20 cellular contexts compared by ENCODE assay signal in the genomic region with DNA sequence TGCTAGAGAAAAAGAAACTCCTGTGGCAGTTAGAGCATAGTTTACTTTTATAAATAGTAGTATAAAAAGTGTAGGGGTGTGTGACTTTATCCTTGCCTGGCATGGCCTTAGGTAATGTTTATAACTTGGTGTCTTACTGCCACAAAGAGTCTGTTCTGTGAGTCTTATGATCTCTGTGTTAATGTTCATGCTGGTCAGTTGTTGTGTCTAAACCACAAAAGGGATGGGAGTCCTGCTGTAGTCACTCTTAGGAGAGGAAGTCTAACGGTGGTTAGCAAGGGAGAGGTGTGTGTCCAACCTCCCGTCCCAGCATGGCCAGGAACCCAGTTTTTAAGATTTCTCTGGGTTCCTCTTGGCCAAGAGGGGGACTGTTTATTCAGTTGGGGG. TPM values are rescaled to one million over a fixed set of nuclear protein-coding genes. Genes with fewer than 3 reads are reported as not detected.
DNase-seq lines count a peak whose midpoint lies in the region; ATAC-seq and TF ChIP-seq lines count a peak whose summit lies in the region.
"Had no signal": no experiment of that assay in that cellular context is flagged by ENCODE, and none has a peak within 500 bp of the region (broad histone marks: within the 10 kb centered on the region; RNA-seq: fewer than 3 reads in every experiment).

No MANE protein-coding gene starts in this region.

- peak overlapping the region; percentile 35; the same call in 1 of the 2 replicates for H3K9ac ChIP-seq in MM.1S (ENCODE audit: low read length)
- no peak overlapping the region for H3K9ac ChIP-seq in neural progenitor cell

- H3K36me3 ChIP-seq in MM.1S (replicated peaks; ENCODE audit: insufficient read depth, low read length) (no peaks in the 10 kb centered on the region), neural progenitor cell (no peaks in the 10 kb centered on the region)
- H3K36me3 ChIP-seq: SJCRH30 had no signal

- H3K27me3 ChIP-seq in MM.1S (replicated peaks; ENCODE audit: insufficient read depth, low read length) (no peaks in the 10 kb centered on the region), neural progenitor cell (no peaks in the 10 kb centered on the region)
- H3K27me3 ChIP-seq: SJCRH30 had no signal

- H3K4me1 Mint-ChIP-seq in activated CD4-positive, alpha-beta memory T cell treated with anti-CD3 and anti-CD28 coated beads, Interleukin-2, amount 10 ng/mL, durations not matched to agents 7 days and 5 days = peaks cover 4% of the 10 kb centered on the region
- peaks cover 2% of the 10 kb centered on the region for H3K4me1 Mint-ChIP-seq in activated CD4-positive, alpha-beta memory T cell treated with anti-CD3 and anti-CD28 coated beads for 36 hours (ENCODE audit: low read depth)
- no peaks in the 10 kb centered on the region for H3K4me1 Mint-ChIP-seq in neural progenitor cell
- H3K4me1 Mint-ChIP-seq: B cell, CD14-positive monocyte had no signal

- CTCF ChIA-PET in activated CD4-positive, alpha-beta memory T cell treated with anti-CD3 and anti-CD28 coated beads, Interleukin-2, amount 10 ng/mL, durations not matched to agents 7 days and 5 days (lab: Charles Lee) = no interaction called here
- CTCF ChIA-PET in activated CD4-positive, alpha-beta memory T cell treated with anti-CD3 and anti-CD28 coated beads for 36 hours (lab: Charles Lee) = no interaction called here

- intact Hi-C loops in activated CD4-positive, alpha-beta memory T cell treated with anti-CD3 and anti-CD28 coated beads for 36 hours (cut with micrococcal nuclease) = no loop called here
- intact Hi-C loops in left colon (cut with DNase I, micrococcal nuclease) = no loop called here

- TF ChIP-seq CTCF in MM.1S (IDR thresholded peaks at IDR 0.05; ENCODE audit: low read length) (no peak), neural progenitor cell (IDR thresholded peaks at IDR 0.05) (no peak)

- H3K9me3 Mint-ChIP-seq in activated CD4-positive, alpha-beta memory T cell treated with anti-CD3 and anti-CD28 coated beads, Interleukin-2, amount 10 ng/mL, durations not matched to agents 7 days and 5 days = no peaks in the 10 kb centered on the region
- H3K9me3 Mint-ChIP-seq in activated CD4-positive, alpha-beta memory T cell treated with anti-CD3 and anti-CD28 coated beads for 36 hours = no peaks in the 10 kb centered on the region
- H3K9me3 Mint-ChIP-seq in neural progenitor cell = no peaks in the 10 kb centered on the region
- H3K9me3 Mint-ChIP-seq: T-helper 1 cell treated with Interleukin-12 subunit alpha and Interleukin-12 subunit beta and Interleukin-4 antibody, amounts not matched to agents 30 μg/mL and 1 μg/mL, for 36 hours had no signal

- peaks cover 46% of the 10 kb centered on the region for H3K4me1 ChIP-seq in MM.1S (ENCODE audit: low read length)
- H3K4me1 ChIP-seq in neural progenitor cell = no peaks in the 10 kb centered on the region
- H3K4me1 ChIP-seq: SJCRH30 had no signal

- no peaks in the 10 kb centered on the region for H3K36me3 Mint-ChIP-seq in activated CD4-positive, alpha-beta memory T cell treated with anti-CD3 and anti-CD28 coated beads, Interleukin-2, amount 10 ng/mL, durations not matched to agents 7 days and 5 days (ENCODE audit: low read depth)
- H3K36me3 Mint-ChIP-seq in activated CD4-positive, alpha-beta memory T cell treated with anti-CD3 and anti-CD28 coated beads for 36 hours = no peaks in the 10 kb centered on the region
- H3K36me3 Mint-ChIP-seq in neural progenitor cell = no peaks in the 10 kb centered on the region
- H3K36me3 Mint-ChIP-seq: CD14-positive monocyte had no signal

- H3K4me3 Mint-ChIP-seq in activated CD4-positive, alpha-beta memory T cell treated with anti-CD3 and anti-CD28 coated beads, Interleukin-2, amount 10 ng/mL, durations not matched to agents 7 days and 5 days = no peak overlapping the region
- H3K4me3 Mint-ChIP-seq in activated CD4-positive, alpha-beta memory T cell treated with anti-CD3 and anti-CD28 coated beads for 36 hours = no peak overlapping the region
- no peak overlapping the region for H3K4me3 Mint-ChIP-seq in neural progenitor cell
- H3K4me3 Mint-ChIP-seq: B cell; CD14-positive monocyte; T-helper 1 cell treated with Interleukin-12 subunit alpha and Interleukin-12 subunit beta and Interleukin-4 antibody, amounts not matched to agents 30 μg/mL and 1 μg/mL, for 36 hours had no signal

- H4K20me1 ChIP-seq in MM.1S (ENCODE audit: insufficient read depth, low read length) = no peaks in the 10 kb centered on the region
- no peaks in the 10 kb centered on the region for H4K20me1 ChIP-seq in neural progenitor cell (ENCODE audit: low read depth)

- no peak for DNase-seq in activated CD4-positive, alpha-beta memory T cell treated with anti-CD3 and anti-CD28 coated beads, Interleukin-2, amount 10 ng/mL, durations not matched to agents 7 days and 5 days
- no peak for DNase-seq in activated CD4-positive, alpha-beta memory T cell treated with anti-CD3 and anti-CD28 coated beads for 36 hours
- peak; percentile 60 for DNase-seq in MM.1S
- peak; percentile 23 for DNase-seq in SW480 (ENCODE audit: low spot score)
- DNase-seq in neural progenitor cell (ENCODE audit: low spot score) = no peak
- no peak for DNase-seq in stimulated activated CD4-positive, alpha-beta T cell treated with anti-CD3 and anti-CD28 coated beads, Interleukin-4, amount 100 ng/mL, for 24 hours
- DNase-seq in left colon = no peak
- DNase-seq: DMS53, GDM1, GOT3, KBM-7, NCI-H1048, NCI-H1436, NCI-H187 treated with DMSO at 0.1 percent for 48 hours, NCI-H2107 had no signal

- POLR2A ChIA-PET in activated CD4-positive, alpha-beta memory T cell treated with anti-CD3 and anti-CD28 coated beads, Interleukin-2, amount 10 ng/mL, durations not matched to agents 7 days and 5 days (lab: Charles Lee) = no interaction called here
- POLR2A ChIA-PET in activated CD4-positive, alpha-beta memory T cell treated with anti-CD3 and anti-CD28 coated beads for 36 hours (lab: Charles Lee) = no interaction called here

- H3K9me3 ChIP-seq in MM.1S (replicated peaks; ENCODE audit: insufficient read depth, low read length) = no peaks in the 10 kb centered on the region
- no peaks in the 10 kb centered on the region for H3K9me3 ChIP-seq in neural progenitor cell (ENCODE audit: low read depth)
- H3K9me3 ChIP-seq: SJCRH30 had no signal

- H3F3A ChIP-seq in MM.1S (ENCODE audit: insufficient read depth, low read length) = peaks cover 36% of the 10 kb centered on the region
- no peaks in the 10 kb centered on the region for H3F3A ChIP-seq in neural progenitor cell (ENCODE audit: low read depth)

- peak overlapping the region; percentile 53 for H3K4me3 ChIP-seq in MM.1S (ENCODE audit: low read length)
- H3K4me3 ChIP-seq in neural progenitor cell = no peak overlapping the region
- H3K4me3 ChIP-seq: SJCRH30 had no signal

- H3K9me2 ChIP-seq in MM.1S (replicated peaks; ENCODE audit: insufficient read depth, low read length) = no peaks in the 10 kb centered on the region

- H3K27ac Mint-ChIP-seq in activated CD4-positive, alpha-beta memory T cell treated with anti-CD3 and anti-CD28 coated beads, Interleukin-2, amount 10 ng/mL, durations not matched to agents 7 days and 5 days = peak overlapping the region; percentile 1
- no peak overlapping the region for H3K27ac Mint-ChIP-seq in activated CD4-positive, alpha-beta memory T cell treated with anti-CD3 and anti-CD28 coated beads for 36 hours
- no peak overlapping the region for H3K27ac Mint-ChIP-seq in neural progenitor cell
- H3K27ac Mint-ChIP-seq: B cell; T-helper 1 cell treated with Interleukin-12 subunit alpha and Interleukin-12 subunit beta and Interleukin-4 antibody, amounts not matched to agents 30 μg/mL and 1 μg/mL, for 36 hours had no signal

- peak overlapping the region; percentile 69 for H3K4me2 ChIP-seq in MM.1S (ENCODE audit: low read depth, low read length)
- H3K4me2 ChIP-seq in neural progenitor cell = no peak overlapping the region

- H3K79me2 ChIP-seq in MM.1S (ENCODE audit: low read length) (peaks cover 5% of the 10 kb centered on the region; the same call in 1 of the 2 replicates), neural progenitor cell (ENCODE audit: low read depth) (no peaks in the 10 kb centered on the region)

- ATAC-seq in left colon (no peak), HG03097 (IDR thresholded peaks at IDR 0.05; ENCODE audit: low FRiP score, unreplicated experiment) (no peak)

- H3K27ac ChIP-seq in MM.1S (ENCODE audit: low read length) = peak overlapping the region; percentile 83
- H3K27ac ChIP-seq in neural progenitor cell = no peak overlapping the region
- H3K27ac ChIP-seq: SJCRH30 had no signal

- H2AFZ ChIP-seq in MM.1S (ENCODE audit: low read length) (peak overlapping the region; percentile 68; the same call in 1 of the 2 replicates), neural progenitor cell (replicated peaks) (peak overlapping the region; percentile 31)

- peaks cover 5% of the 10 kb centered on the region for H3K27me3 Mint-ChIP-seq in activated CD4-positive, alpha-beta memory T cell treated with anti-CD3 and anti-CD28 coated beads, Interleukin-2, amount 10 ng/mL, durations not matched to agents 7 days and 5 days
- H3K27me3 Mint-ChIP-seq in activated CD4-positive, alpha-beta memory T cell treated with anti-CD3 and anti-CD28 coated beads for 36 hours = peaks cover 4% of the 10 kb centered on the region
- H3K27me3 Mint-ChIP-seq in neural progenitor cell (ENCODE audit: insufficient read depth, low read depth) = peaks cover 6% of the 10 kb centered on the region

RNA-seq across cellular contexts. Expression of a gene that starts 28.2 kb away (rescaled TPM):
- total RNA-seq in activated CD4-positive, alpha-beta memory T cell treated with anti-CD3 and anti-CD28 coated beads, Interleukin-2, amount 10 ng/mL, durations not matched to agents 7 days and 5 days = not detected
- total RNA-seq in activated CD4-positive, alpha-beta memory T cell treated with anti-CD3 and anti-CD28 coated beads for 36 hours = not detected
- total RNA-seq in neural progenitor cell (ENCODE audit: low replicate concordance) = 0.92 and 3.2 TPM in 2 replicates
- total RNA-seq in left colon = not detected
- total RNA-seq: B cell had no signal

Comparison
In these comparisons a context has a peak if more than half of its experiments do, and no peak if none do; other contexts are left out.
1. DNase-seq: peak in MM.1S (single experiment) and SW480 (single experiment); none in activated CD4-positive, alpha-beta memory T cell treated with anti-CD3 and anti-CD28 coated beads, Interleukin-2, amount 10 ng/mL, durations not matched to agents 7 days and 5 days (single experiment), activated CD4-positive, alpha-beta memory T cell treated with anti-CD3 and anti-CD28 coated beads for 36 hours (single experiment), neural progenitor cell (single experiment), stimulated activated CD4-positive, alpha-beta T cell treated with anti-CD3 and anti-CD28 coated beads, Interleukin-4, amount 100 ng/mL, for 24 hours (single experiment) and left colon (0 of 2).